31 cellular contexts compared by ENCODE assay signal in the genomic region with DNA sequence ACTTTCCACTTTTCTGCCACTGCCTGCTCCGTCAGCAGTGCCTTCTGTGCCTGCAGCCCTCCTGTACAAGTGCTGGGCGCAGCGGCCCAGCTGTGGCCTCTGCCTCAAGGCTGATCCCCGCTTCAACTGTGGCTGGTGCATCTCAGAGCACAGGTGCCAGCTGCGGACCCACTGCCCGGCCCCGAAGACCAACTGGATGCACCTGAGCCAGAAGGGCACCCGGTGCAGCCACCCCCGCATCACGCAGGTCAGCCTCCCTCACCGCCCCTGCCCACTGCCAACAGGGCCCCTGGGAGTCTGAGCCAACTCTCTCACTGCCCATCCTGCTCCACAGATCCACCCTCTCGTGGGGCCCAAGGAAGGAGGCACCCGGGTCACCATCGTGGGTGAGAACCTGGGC.
"Had no signal": no experiment of that assay in that cellular context is flagged by ENCODE, and none has a peak within 500 bp of the region (broad histone marks: within the 10 kb centered on the region; RNA-seq: fewer than 3 reads in every experiment).

No MANE protein-coding gene starts in this region.

- H3K36me3 ChIP-seq: breast epithelium, cardiac muscle cell had no signal

- DNase-seq: activated effector memory CD4-positive, alpha-beta T cell treated with anti-CD3 and anti-CD28 coated beads, Interleukin-2, amount 50 U/mL, for 16 hours; activated effector memory CD4-positive, alpha-beta T cell treated with Interleukin-2 at 50 U/mL for 16 hours; activated gamma-delta T cell; activated gamma-delta T cell treated with Interleukin-2 at 50 U/mL for 16 hours; activated naive CD4-positive, alpha-beta T cell; activated naive CD4-positive, alpha-beta T cell treated with anti-CD3 and anti-CD28 coated beads for 36 hours; activated naive CD4-positive, alpha-beta T cell treated with anti-CD3 and anti-CD28 coated beads, Interleukin-2, amount 10 ng/mL, durations not matched to agents 7 days and 5 days; activated naive CD4-positive, alpha-beta T cell treated with anti-CD3 and anti-CD28 coated beads, Interleukin-2, amount 50 U/mL, for 16 hours; activated naive CD4-positive, alpha-beta T cell treated with Interleukin-2 at 50 U/mL for 16 hours; activated naive CD8-positive, alpha-beta T cell treated with anti-CD3 and anti-CD28 coated beads for 36 hours; activated naive CD8-positive, alpha-beta T cell treated with anti-CD3 and anti-CD28 coated beads, Interleukin-2, amount 10 ng/mL, durations not matched to agents 7 days and 5 days; activated naive CD8-positive, alpha-beta T cell treated with anti-CD3 and anti-CD28 coated beads, Interleukin-2, amount 50 U/mL, for 24 hours; activated T-cell treated with anti-CD3 and anti-CD28 coated beads, Interleukin-2, amount 50 U/mL, for 1 hour; activated T-cell treated with anti-CD3 and anti-CD28 coated beads, Interleukin-2, amount 50 U/mL, for 24 hours; activated T-cell treated with anti-CD3 and anti-CD28 coated beads, Interleukin-2, amount 50 U/mL, for 4 hours; activated T-cell treated with anti-CD3 and anti-CD28 coated beads, Interleukin-2, amount 50 U/mL, for 48 hours; activated T-cell treated with anti-CD3 and anti-CD28 coated beads, Interleukin-2, amount 50 U/mL, for 72 hours; adrenal gland; amniotic stem cell; amygdala; anterior cingulate cortex; aorta; body of pancreas; brain microvascular endothelial cell; central memory CD4-positive, alpha-beta T cell; cerebellar nuclear complex had no signal

- H3K9me3 ChIP-seq: adrenal gland, ascending aorta, body of pancreas had no signal

- ATAC-seq: activated naive CD4-positive, alpha-beta T cell treated with anti-CD3 and anti-CD28 coated beads, Interleukin-2, amount 50 U/mL, for 72 hours; activated naive CD8-positive, alpha-beta T cell treated with anti-CD3 and anti-CD28 coated beads, Interleukin-2, amount 50 U/mL, for 24 hours; activated T-cell treated with anti-CD3 and anti-CD28 coated beads, Interleukin-2, amount 50 U/mL, for 4 hours; activated T-cell treated with anti-CD3 and anti-CD28 coated beads, Interleukin-2, amount 50 U/mL, for 72 hours; activated T-helper 17 cell treated with anti-CD3 and anti-CD28 coated beads, Interleukin-2, amount 50 U/mL, for 72 hours; body of pancreas had no signal

- H3K27ac ChIP-seq: adrenal gland, ascending aorta, body of pancreas, brain microvascular endothelial cell, breast epithelium, cardiac muscle cell had no signal

- H3K4me1 ChIP-seq: adrenal gland, ascending aorta, body of pancreas, breast epithelium had no signal

- H3K27me3 ChIP-seq: adrenal gland, ascending aorta, body of pancreas, brain microvascular endothelial cell, cardiac muscle cell had no signal

- H3K4me3 ChIP-seq: adrenal gland, ascending aorta, body of pancreas, breast epithelium, cardiac muscle cell had no signal
